ENCODE assay signal across 20 cellular contexts in genomic region chr3:15875016-15875689, GRCh38.
DNase-seq lines count a peak whose midpoint lies in the region; ATAC-seq, FAIRE-seq and TF ChIP-seq lines count a peak whose summit lies in the region.
"Had no signal": no experiment of that assay in that cellular context is flagged by ENCODE, and none has a peak within 500 bp of the region (broad histone marks: within the 10 kb centered on the region; RNA-seq: fewer than 3 reads in every experiment).

No MANE protein-coding gene starts in this region.

- TF ChIP-seq CTCF in cardiac fibroblast (IDR thresholded peaks at IDR 0.05; ENCODE audit: low read depth, low read length): no peak
- no peak for TF ChIP-seq CTCF in pancreas (IDR thresholded peaks at IDR 0.05)
- no peak for TF ChIP-seq CTCF in heart left ventricle (IDR thresholded peaks at IDR 0.05)

- H3K4me3 ChIP-seq in cardiac fibroblast (replicated peaks in 1 of 2; ENCODE audit: low read depth in 2 of 2, low read length in 2 of 2) (no peak overlapping the region), pancreas (no peak overlapping the region), heart left ventricle (no peak overlapping the region)
- H3K4me3 ChIP-seq: BLaER1, body of pancreas, Peyer's patch, prostate gland, thyroid gland had no signal

- DNase-seq in AG20443 (ENCODE audit: low spot score): peak; percentile 30
- DNase-seq in LHCN-M2 (ENCODE audit: low read depth): peak; percentile 25
- DNase-seq in cardiac fibroblast (ENCODE audit: low read depth in 2 of 2): peak; percentile 11 to 60
- DNase-seq in kidney tubule cell (ENCODE audit: low spot score): peak; percentile 37
- DNase-seq in naive thymus-derived CD8-positive, alpha-beta T cell: no peak
- DNase-seq in pancreas: no peak
- DNase-seq in HuH-7.5 (ENCODE audit: low spot score): no peak
- DNase-seq in heart left ventricle: no peak
- DNase-seq: activated CD4-positive, alpha-beta T cell treated with anti-CD3 and anti-CD28 coated beads for 1 hour; activated T-cell treated with anti-CD3 and anti-CD28 coated beads, Interleukin-2, amount 50 U/mL, for 72 hours; body of pancreas; effector memory CD4-positive, alpha-beta T cell; NCI-H1436 treated with DMSO at 0.1 percent for 48 hours; NCI-H446 treated with DMSO at 0.1 percent for 48 hours; Peyer's patch; T-helper 17 cell; thyroid gland had no signal

- H3K4me1 ChIP-seq in pancreas: peaks cover 0 to 4% (median 0%) of the 10 kb centered on the region in 3 donors
- no peaks in the 10 kb centered on the region for H3K4me1 ChIP-seq in heart left ventricle
- H3K4me1 ChIP-seq: BLaER1, body of pancreas, Peyer's patch, prostate gland, thyroid gland had no signal

- POLR2A ChIA-PET in naive thymus-derived CD8-positive, alpha-beta T cell (lab: Charles Lee): no interaction called here

- TF ChIP-seq POLR2A in heart left ventricle (IDR thresholded peaks at IDR 0.05): no peak

- no peak overlapping the region for H3K4me3 Mint-ChIP-seq in naive thymus-derived CD8-positive, alpha-beta T cell
- H3K4me3 Mint-ChIP-seq: activated T-cell treated with anti-CD3 and anti-CD28 coated beads, Interleukin-2, amount 50 U/mL, for 72 hours; T-helper 17 cell had no signal

- no peak overlapping the region for H3K27ac ChIP-seq in pancreas
- H3K27ac ChIP-seq in heart left ventricle: no peak overlapping the region
- H3K27ac ChIP-seq: BLaER1, body of pancreas, KMS-11, Peyer's patch, prostate gland, thyroid gland had no signal

- intact Hi-C loops in pancreas (cut with DNase I) (no loop called here), heart left ventricle (cut with DNase I) (loop anchor here in 1 of 10 donors (10.0 kb wide), 1 partner anchor 50 kb away; no protein-coding TSS in a partner anchor)

- no peaks in the 10 kb centered on the region for H3K27me3 Mint-ChIP-seq in naive thymus-derived CD8-positive, alpha-beta T cell
- H3K27me3 Mint-ChIP-seq: T-helper 17 cell had no signal

- no peaks in the 10 kb centered on the region for H3K4me1 Mint-ChIP-seq in naive thymus-derived CD8-positive, alpha-beta T cell
- H3K4me1 Mint-ChIP-seq: T-helper 17 cell had no signal

- H3K36me3 ChIP-seq in pancreas: no peaks in the 10 kb centered on the region
- H3K36me3 ChIP-seq in heart left ventricle: no peaks in the 10 kb centered on the region
- H3K36me3 ChIP-seq: Peyer's patch, prostate gland, thyroid gland had no signal

- H3K36me3 Mint-ChIP-seq in naive thymus-derived CD8-positive, alpha-beta T cell: peaks cover 0 to 3% (median 0%) of the 10 kb centered on the region in 3 donors

- no peaks in the 10 kb centered on the region for H3K9me3 ChIP-seq in pancreas
- H3K9me3 ChIP-seq in heart left ventricle: no peaks in the 10 kb centered on the region
- H3K9me3 ChIP-seq: body of pancreas, Peyer's patch, prostate gland, thyroid gland had no signal

- no peak for FAIRE-seq in pancreas (lab: Jason Lieb, UNC)

- 92 to 100% methylated on average over 1 of the region's 1 CpG for WGBS in pancreas, 2 donors
- 67 to 77% (median 75%) methylated on average over 1 of the region's 1 CpG for WGBS in heart left ventricle, 4 donors

- peaks cover 0 to 3% (median 0%) of the 10 kb centered on the region in 9 donors for H3K9me3 Mint-ChIP-seq in naive thymus-derived CD8-positive, alpha-beta T cell

- no peaks in the 10 kb centered on the region for H3K27me3 ChIP-seq in pancreas
- H3K27me3 ChIP-seq in heart left ventricle: no peaks in the 10 kb centered on the region
- H3K27me3 ChIP-seq: BLaER1, body of pancreas, Peyer's patch, thyroid gland had no signal

- no peak overlapping the region for H3K27ac Mint-ChIP-seq in naive thymus-derived CD8-positive, alpha-beta T cell
- H3K27ac Mint-ChIP-seq: activated T-cell treated with anti-CD3 and anti-CD28 coated beads, Interleukin-2, amount 50 U/mL, for 72 hours; T-helper 17 cell had no signal

- no peak for ATAC-seq in naive thymus-derived CD8-positive, alpha-beta T cell
- ATAC-seq in pancreas: no peak
- ATAC-seq in heart left ventricle: no peak
- ATAC-seq: body of pancreas, T-helper 17 cell had no signal

Comparison
In these comparisons a context has a peak if more than half of its experiments do, and no peak if none do; other contexts are left out.
1. DNase-seq: peak in AG20443 (single experiment), LHCN-M2 (single experiment), cardiac fibroblast (2 of 2) and kidney tubule cell (single experiment); none in naive thymus-derived CD8-positive, alpha-beta T cell (0 of 10), pancreas (0 of 6), HuH-7.5 (single experiment) and heart left ventricle (0 of 5).